Comparison of ENCODE assay signal across 1 cellular context in the genomic region with DNA sequence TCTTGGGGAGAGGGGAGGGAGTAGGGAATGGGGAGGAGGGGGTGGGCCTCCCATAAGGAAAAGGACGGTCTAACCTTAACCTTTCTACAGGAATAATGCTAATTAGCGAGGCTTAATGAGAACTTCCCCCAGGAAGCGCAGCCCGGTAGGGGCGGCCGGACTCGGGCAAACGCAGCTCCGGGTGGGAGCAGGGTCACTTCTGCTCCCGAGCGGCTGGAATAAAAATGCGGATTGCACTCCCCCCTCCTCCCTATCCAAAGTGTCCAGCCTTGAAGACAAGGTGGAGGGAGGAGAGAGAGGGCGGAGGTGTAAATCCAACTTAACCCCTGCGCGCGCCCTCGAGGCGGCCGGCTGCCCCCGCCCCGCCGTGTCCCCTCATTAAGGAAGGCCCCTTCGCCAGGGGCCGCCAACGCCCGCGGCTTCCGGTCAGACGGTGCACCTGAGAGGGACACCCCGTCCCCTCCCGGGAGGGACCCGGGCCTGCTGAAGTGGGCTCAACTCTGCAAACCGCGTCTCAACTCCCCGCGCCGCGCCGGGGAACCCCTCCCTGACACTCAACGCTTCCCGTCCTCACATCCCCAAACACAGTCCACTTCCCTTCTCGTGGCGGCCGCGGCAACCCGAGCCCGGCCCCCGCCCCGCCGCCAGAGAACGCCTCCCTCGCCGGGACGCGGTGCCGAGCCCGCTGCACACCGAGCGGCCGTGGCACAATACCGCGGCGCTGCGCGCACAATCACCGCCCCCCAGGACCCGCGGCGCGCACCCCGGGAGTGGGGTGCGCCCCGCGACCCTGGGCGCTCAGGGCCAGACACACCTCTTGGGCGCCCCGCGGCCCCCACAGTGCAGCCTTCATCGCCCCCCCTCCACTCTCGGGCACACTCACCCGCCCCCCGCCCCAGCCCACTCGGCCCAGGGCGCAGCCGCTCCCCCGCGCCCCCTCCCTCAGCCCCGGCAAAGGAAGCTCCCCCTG.
TF ChIP-seq lines count a peak whose summit lies in the region.

No MANE protein-coding gene starts in this region.

TF ChIP-seq in HEK293, 187 proteins besides CTCF, POLR2A, EP300 and RAD21 (continued from another document):
- TF ChIP-seq, protein P1, sequence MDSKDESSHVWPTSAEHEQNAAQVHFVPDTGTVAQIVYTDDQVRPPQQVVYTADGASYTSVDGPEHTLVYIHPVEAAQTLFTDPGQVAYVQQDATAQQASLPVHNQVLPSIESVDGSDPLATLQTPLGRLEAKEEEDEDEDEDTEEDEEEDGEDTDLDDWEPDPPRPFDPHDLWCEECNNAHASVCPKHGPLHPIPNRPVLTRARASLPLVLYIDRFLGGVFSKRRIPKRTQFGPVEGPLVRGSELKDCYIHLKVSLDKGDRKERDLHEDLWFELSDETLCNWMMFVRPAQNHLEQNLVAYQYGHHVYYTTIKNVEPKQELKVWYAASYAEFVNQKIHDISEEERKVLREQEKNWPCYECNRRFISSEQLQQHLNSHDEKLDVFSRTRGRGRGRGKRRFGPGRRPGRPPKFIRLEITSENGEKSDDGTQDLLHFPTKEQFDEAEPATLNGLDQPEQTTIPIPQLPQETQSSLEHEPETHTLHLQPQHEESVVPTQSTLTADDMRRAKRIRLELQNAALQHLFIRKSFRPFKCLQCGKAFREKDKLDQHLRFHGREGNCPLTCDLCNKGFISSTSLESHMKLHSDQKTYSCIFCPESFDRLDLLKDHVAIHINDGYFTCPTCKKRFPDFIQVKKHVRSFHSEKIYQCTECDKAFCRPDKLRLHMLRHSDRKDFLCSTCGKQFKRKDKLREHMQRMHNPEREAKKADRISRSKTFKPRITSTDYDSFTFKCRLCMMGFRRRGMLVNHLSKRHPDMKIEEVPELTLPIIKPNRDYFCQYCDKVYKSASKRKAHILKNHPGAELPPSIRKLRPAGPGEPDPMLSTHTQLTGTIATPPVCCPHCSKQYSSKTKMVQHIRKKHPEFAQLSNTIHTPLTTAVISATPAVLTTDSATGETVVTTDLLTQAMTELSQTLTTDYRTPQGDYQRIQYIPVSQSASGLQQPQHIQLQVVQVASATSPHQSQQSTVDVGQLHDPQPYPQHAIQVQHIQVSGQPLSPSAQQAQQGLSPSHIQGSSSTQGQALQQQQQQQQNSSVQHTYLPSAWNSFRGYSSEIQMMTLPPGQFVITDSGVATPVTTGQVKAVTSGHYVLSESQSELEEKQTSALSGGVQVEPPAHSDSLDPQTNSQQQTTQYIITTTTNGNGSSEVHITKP (tag by site-specific recombination; IDR thresholded peaks at IDR 0.05) = 0 out of 2 replicates have a peak, but pooled peaks have one; percentile 39
- TF ChIP-seq ZBTB8A (tag by site-specific recombination; IDR thresholded peaks at IDR 0.05) (peak; percentile 40; the same call in 1 of the 2 replicates), SP2 (tag by site-specific recombination; IDR thresholded peaks at IDR 0.05) (peak; percentile 66), GLIS2 (tag by site-specific recombination; IDR thresholded peaks at IDR 0.05) (peak; percentile 49; the same call in 1 of the 2 replicates), YY1 (tag by site-specific recombination; IDR thresholded peaks at IDR 0.05) (0 out of 2 replicates have a peak, but pooled peaks have one; percentile 18), ZBTB48 (tag by site-specific recombination; IDR thresholded peaks at IDR 0.05) (peak; percentile 70; the same call in 1 of the 2 replicates), ZSCAN30 (tag by site-specific recombination; IDR thresholded peaks at IDR 0.05) (no peak), ZBTB20 (tag by site-specific recombination; IDR thresholded peaks at IDR 0.05) (peak; percentile 86), ZNF169 (tag by site-specific recombination; IDR thresholded peaks at IDR 0.05) (no peak), EGR2 (tag by site-specific recombination; IDR thresholded peaks at IDR 0.05; ENCODE audit: low read depth) (peak; percentile 44; the same call in 1 of the 2 replicates), ZNF621 (tag by site-specific recombination; IDR thresholded peaks at IDR 0.05) (no peak), ZNF510 (tag by site-specific recombination; IDR thresholded peaks at IDR 0.05; ENCODE audit: insufficient replicate concordance) (no peak), ZNF768 (tag by site-specific recombination; IDR thresholded peaks at IDR 0.05) (no peak), ZNF76 (tag by site-specific recombination; IDR thresholded peaks at IDR 0.05; ENCODE audit: borderline replicate concordance, low read depth) (0 out of 2 replicates have a peak, but pooled peaks have one; percentile 27), ZIC2 (tag by site-specific recombination; IDR thresholded peaks at IDR 0.05) (peak; percentile 21; the same call in 1 of the 2 replicates), ZBTB1 (tag by site-specific recombination; IDR thresholded peaks at IDR 0.05) (no peak), GLIS1 (tag by site-specific recombination; IDR thresholded peaks at IDR 0.05) (0 out of 2 replicates have a peak, but pooled peaks have one; percentile 6), SP3 (tag by site-specific recombination; IDR thresholded peaks at IDR 0.05) (peak; percentile 24; the same call in 1 of the 2 replicates), ZNF600 (tag by site-specific recombination; IDR thresholded peaks at IDR 0.05) (0 out of 2 replicates have a peak, but pooled peaks have one; percentile 25), ZNF654 (tag by site-specific recombination; IDR thresholded peaks at IDR 0.05; ENCODE audit: low read depth) (no peak), ZNF10 (tag by site-specific recombination; IDR thresholded peaks at IDR 0.05) (peak; percentile 84), ZNF248 (tag by site-specific recombination; IDR thresholded peaks at IDR 0.05) (no peak), ZBTB17 (tag by site-specific recombination; IDR thresholded peaks at IDR 0.05) (0 out of 2 replicates have a peak, but pooled peaks have one; percentile 14), KLF1 (tag by site-specific recombination; IDR thresholded peaks at IDR 0.05) (peak; percentile 40; the same call in 1 of the 2 replicates), ZEB2 (tag by site-specific recombination; IDR thresholded peaks at IDR 0.05) (0 out of 2 replicates have a peak, but pooled peaks have one; percentile 59)
- TF ChIP-seq, protein P2, sequence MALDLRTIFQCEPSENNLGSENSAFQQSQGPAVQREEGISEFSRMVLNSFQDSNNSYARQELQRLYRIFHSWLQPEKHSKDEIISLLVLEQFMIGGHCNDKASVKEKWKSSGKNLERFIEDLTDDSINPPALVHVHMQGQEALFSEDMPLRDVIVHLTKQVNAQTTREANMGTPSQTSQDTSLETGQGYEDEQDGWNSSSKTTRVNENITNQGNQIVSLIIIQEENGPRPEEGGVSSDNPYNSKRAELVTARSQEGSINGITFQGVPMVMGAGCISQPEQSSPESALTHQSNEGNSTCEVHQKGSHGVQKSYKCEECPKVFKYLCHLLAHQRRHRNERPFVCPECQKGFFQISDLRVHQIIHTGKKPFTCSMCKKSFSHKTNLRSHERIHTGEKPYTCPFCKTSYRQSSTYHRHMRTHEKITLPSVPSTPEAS (tag by site-specific recombination; IDR thresholded peaks at IDR 0.05) = no peak
- TF ChIP-seq, protein P3, sequence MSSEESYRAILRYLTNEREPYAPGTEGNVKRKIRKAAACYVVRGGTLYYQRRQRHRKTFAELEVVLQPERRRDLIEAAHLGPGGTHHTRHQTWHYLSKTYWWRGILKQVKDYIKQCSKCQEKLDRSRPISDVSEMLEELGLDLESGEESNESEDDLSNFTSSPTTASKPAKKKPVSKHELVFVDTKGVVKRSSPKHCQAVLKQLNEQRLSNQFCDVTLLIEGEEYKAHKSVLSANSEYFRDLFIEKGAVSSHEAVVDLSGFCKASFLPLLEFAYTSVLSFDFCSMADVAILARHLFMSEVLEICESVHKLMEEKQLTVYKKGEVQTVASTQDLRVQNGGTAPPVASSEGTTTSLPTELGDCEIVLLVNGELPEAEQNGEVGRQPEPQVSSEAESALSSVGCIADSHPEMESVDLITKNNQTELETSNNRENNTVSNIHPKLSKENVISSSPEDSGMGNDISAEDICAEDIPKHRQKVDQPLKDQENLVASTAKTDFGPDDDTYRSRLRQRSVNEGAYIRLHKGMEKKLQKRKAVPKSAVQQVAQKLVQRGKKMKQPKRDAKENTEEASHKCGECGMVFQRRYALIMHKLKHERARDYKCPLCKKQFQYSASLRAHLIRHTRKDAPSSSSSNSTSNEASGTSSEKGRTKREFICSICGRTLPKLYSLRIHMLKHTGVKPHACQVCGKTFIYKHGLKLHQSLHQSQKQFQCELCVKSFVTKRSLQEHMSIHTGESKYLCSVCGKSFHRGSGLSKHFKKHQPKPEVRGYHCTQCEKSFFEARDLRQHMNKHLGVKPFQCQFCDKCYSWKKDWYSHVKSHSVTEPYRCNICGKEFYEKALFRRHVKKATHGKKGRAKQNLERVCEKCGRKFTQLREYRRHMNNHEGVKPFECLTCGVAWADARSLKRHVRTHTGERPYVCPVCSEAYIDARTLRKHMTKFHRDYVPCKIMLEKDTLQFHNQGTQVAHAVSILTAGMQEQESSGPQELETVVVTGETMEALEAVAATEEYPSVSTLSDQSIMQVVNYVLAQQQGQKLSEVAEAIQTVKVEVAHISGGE (tag by site-specific recombination; conservative IDR thresholded peaks at IDR 0.05; ENCODE audit: low read depth) = peak; percentile 87
- TF ChIP-seq, protein P4, sequence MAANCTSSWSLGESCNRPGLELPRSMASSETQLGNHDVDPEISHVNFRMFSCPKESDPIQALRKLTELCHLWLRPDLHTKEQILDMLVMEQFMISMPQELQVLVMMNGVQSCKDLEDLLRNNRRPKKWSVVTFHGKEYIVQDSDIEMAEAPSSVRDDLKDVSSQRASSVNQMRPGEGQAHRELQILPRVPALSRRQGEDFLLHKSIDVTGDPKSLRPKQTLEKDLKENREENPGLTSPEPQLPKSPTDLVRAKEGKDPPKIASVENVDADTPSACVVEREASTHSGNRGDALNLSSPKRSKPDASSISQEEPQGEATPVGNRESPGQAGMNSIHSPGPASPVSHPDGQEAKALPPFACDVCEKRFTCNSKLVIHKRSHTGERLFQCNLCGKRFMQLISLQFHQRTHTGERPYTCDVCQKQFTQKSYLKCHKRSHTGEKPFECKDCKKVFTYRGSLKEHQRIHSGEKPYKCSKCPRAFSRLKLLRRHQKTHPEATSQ (tag by site-specific recombination; IDR thresholded peaks at IDR 0.05) = no peak
- TF ChIP-seq, protein P5, sequence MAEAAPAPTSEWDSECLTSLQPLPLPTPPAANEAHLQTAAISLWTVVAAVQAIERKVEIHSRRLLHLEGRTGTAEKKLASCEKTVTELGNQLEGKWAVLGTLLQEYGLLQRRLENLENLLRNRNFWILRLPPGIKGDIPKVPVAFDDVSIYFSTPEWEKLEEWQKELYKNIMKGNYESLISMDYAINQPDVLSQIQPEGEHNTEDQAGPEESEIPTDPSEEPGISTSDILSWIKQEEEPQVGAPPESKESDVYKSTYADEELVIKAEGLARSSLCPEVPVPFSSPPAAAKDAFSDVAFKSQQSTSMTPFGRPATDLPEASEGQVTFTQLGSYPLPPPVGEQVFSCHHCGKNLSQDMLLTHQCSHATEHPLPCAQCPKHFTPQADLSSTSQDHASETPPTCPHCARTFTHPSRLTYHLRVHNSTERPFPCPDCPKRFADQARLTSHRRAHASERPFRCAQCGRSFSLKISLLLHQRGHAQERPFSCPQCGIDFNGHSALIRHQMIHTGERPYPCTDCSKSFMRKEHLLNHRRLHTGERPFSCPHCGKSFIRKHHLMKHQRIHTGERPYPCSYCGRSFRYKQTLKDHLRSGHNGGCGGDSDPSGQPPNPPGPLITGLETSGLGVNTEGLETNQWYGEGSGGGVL (tag by site-specific recombination; IDR thresholded peaks at IDR 0.05) = no peak
- TF ChIP-seq, protein P6, sequence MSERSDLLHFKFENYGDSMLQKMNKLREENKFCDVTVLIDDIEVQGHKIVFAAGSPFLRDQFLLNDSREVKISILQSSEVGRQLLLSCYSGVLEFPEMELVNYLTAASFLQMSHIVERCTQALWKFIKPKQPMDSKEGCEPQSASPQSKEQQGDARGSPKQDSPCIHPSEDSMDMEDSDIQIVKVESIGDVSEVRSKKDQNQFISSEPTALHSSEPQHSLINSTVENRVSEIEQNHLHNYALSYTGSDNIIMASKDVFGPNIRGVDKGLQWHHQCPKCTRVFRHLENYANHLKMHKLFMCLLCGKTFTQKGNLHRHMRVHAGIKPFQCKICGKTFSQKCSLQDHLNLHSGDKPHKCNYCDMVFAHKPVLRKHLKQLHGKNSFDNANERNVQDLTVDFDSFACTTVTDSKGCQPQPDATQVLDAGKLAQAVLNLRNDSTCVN (tag by site-specific recombination; optimal IDR thresholded peaks at IDR 0.05) = peak; percentile 76
